ENCODE assay signal across 14 cellular contexts in the genomic region with DNA sequence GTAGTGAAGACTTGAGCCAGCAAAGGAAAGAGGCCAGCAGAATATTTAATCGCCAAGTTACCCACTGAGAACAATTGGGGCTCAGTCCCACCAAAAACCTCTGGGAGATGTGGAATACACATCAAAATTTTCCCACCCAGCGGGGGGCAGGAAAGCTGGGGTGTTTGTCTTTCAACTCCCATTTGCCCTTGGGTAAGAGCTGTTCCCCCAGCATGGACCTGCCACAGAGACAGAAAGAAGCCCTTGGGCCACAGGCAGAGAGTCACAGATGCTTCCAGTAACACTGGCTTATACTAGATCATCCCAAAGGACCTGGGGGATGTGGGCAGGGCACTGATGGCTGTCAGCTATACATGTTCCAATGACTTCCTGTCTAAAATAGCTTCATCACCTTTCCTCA. TPM values are rescaled to one million over a fixed set of nuclear protein-coding genes. Genes with fewer than 3 reads are reported as not detected.
DNase-seq lines count a peak whose midpoint lies in the region; ATAC-seq lines count a peak whose summit lies in the region.
"Had no signal": no experiment of that assay in that cellular context is flagged by ENCODE, and none has a peak within 500 bp of the region (broad histone marks: within the 10 kb centered on the region; RNA-seq: fewer than 3 reads in every experiment).

No MANE protein-coding gene starts in this region.

- H3K4me1 Mint-ChIP-seq in activated naive CD4-positive, alpha-beta T cell treated with anti-CD3 and anti-CD28 coated beads, Interleukin-2, amount 10 ng/mL, durations not matched to agents 7 days and 5 days = peaks cover 51% of the 10 kb centered on the region
- H3K4me1 Mint-ChIP-seq in T-helper 17 cell = peaks cover 31% of the 10 kb centered on the region
- peaks cover 34% of the 10 kb centered on the region for H3K4me1 Mint-ChIP-seq in central memory CD8-positive, alpha-beta T cell
- peaks cover 58% of the 10 kb centered on the region for H3K4me1 Mint-ChIP-seq in stimulated activated naive CD8-positive, alpha-beta T cell treated with anti-CD3 and anti-CD28 coated beads, Interleukin-15, Interleukin-2, amounts not matched to agents 100 ng/mL and 50 ng/mL, for 24 hours (ENCODE audit: low read depth)

- no peaks in the 10 kb centered on the region for H3K9me3 ChIP-seq in T-helper 17 cell (ENCODE audit: control insufficient read depth, low read length, poor library complexity, severe bottlenecking)
- H3K9me3 ChIP-seq: right atrium auricular region had no signal

- peaks cover 16% of the 10 kb centered on the region for H3K36me3 Mint-ChIP-seq in activated naive CD4-positive, alpha-beta T cell treated with anti-CD3 and anti-CD28 coated beads, Interleukin-2, amount 10 ng/mL, durations not matched to agents 7 days and 5 days
- H3K36me3 Mint-ChIP-seq in T-helper 17 cell (ENCODE audit: low read depth) = peaks cover 3% of the 10 kb centered on the region
- H3K36me3 Mint-ChIP-seq in central memory CD8-positive, alpha-beta T cell (ENCODE audit: insufficient read depth) = peaks cover 2% of the 10 kb centered on the region
- H3K36me3 Mint-ChIP-seq in stimulated activated naive CD8-positive, alpha-beta T cell treated with anti-CD3 and anti-CD28 coated beads, Interleukin-15, Interleukin-2, amounts not matched to agents 100 ng/mL and 50 ng/mL, for 24 hours (ENCODE audit: low read depth) = no peaks in the 10 kb centered on the region

- no peak for ATAC-seq in T-helper 17 cell
- ATAC-seq in central memory CD8-positive, alpha-beta T cell (replicated peaks; ENCODE audit: extremely low read depth, poor library complexity, severe bottlenecking) = no peak

- no peak for DNase-seq in activated naive CD4-positive, alpha-beta T cell treated with anti-CD3 and anti-CD28 coated beads, Interleukin-2, amount 10 ng/mL, durations not matched to agents 7 days and 5 days
- no peak for DNase-seq in activated naive CD4-positive, alpha-beta T cell treated with Interleukin-2 at 50 U/mL for 16 hours
- DNase-seq in T-helper 17 cell = no peak
- DNase-seq in central memory CD8-positive, alpha-beta T cell (ENCODE audit: low spot score in 2 of 2) = no peak
- no peak for DNase-seq in SW 1271 (lab: John Stamatoyannopoulos, UW)
- DNase-seq in MV-4-11 (lab: John Stamatoyannopoulos, UW) = no peak
- DNase-seq in SW480 (ENCODE audit: low spot score) = no peak
- DNase-seq: hippocampal formation, midbrain, NCI-H187 treated with DMSO at 0.1 percent for 48 hours, Right ventricle myocardium superior, substantia nigra had no signal

- H3K9me3 Mint-ChIP-seq in activated naive CD4-positive, alpha-beta T cell treated with anti-CD3 and anti-CD28 coated beads, Interleukin-2, amount 10 ng/mL, durations not matched to agents 7 days and 5 days = no peaks in the 10 kb centered on the region
- no peaks in the 10 kb centered on the region for H3K9me3 Mint-ChIP-seq in central memory CD8-positive, alpha-beta T cell
- H3K9me3 Mint-ChIP-seq in stimulated activated naive CD8-positive, alpha-beta T cell treated with anti-CD3 and anti-CD28 coated beads, Interleukin-15, Interleukin-2, amounts not matched to agents 100 ng/mL and 50 ng/mL, for 24 hours = no peaks in the 10 kb centered on the region

- no peak overlapping the region for H3K4me3 Mint-ChIP-seq in activated naive CD4-positive, alpha-beta T cell treated with anti-CD3 and anti-CD28 coated beads, Interleukin-2, amount 10 ng/mL, durations not matched to agents 7 days and 5 days
- peak overlapping the region; percentile 85 for H3K4me3 Mint-ChIP-seq in T-helper 17 cell
- peak overlapping the region; percentile 65 for H3K4me3 Mint-ChIP-seq in central memory CD8-positive, alpha-beta T cell
- H3K4me3 Mint-ChIP-seq in stimulated activated naive CD8-positive, alpha-beta T cell treated with anti-CD3 and anti-CD28 coated beads, Interleukin-15, Interleukin-2, amounts not matched to agents 100 ng/mL and 50 ng/mL, for 24 hours = no peak overlapping the region

- H3K27me3 Mint-ChIP-seq in activated naive CD4-positive, alpha-beta T cell treated with anti-CD3 and anti-CD28 coated beads, Interleukin-2, amount 10 ng/mL, durations not matched to agents 7 days and 5 days = no peaks in the 10 kb centered on the region
- H3K27me3 Mint-ChIP-seq in T-helper 17 cell = no peaks in the 10 kb centered on the region
- H3K27me3 Mint-ChIP-seq in central memory CD8-positive, alpha-beta T cell = no peaks in the 10 kb centered on the region
- no peaks in the 10 kb centered on the region for H3K27me3 Mint-ChIP-seq in stimulated activated naive CD8-positive, alpha-beta T cell treated with anti-CD3 and anti-CD28 coated beads, Interleukin-15, Interleukin-2, amounts not matched to agents 100 ng/mL and 50 ng/mL, for 24 hours

- peak overlapping the region; percentile 93 for H3K27ac Mint-ChIP-seq in activated naive CD4-positive, alpha-beta T cell treated with anti-CD3 and anti-CD28 coated beads, Interleukin-2, amount 10 ng/mL, durations not matched to agents 7 days and 5 days
- peak overlapping the region; percentile 99 for H3K27ac Mint-ChIP-seq in T-helper 17 cell
- peak overlapping the region; percentile 96 for H3K27ac Mint-ChIP-seq in central memory CD8-positive, alpha-beta T cell (ENCODE audit: low read depth)
- peak overlapping the region; percentile 80 for H3K27ac Mint-ChIP-seq in stimulated activated naive CD8-positive, alpha-beta T cell treated with anti-CD3 and anti-CD28 coated beads, Interleukin-15, Interleukin-2, amounts not matched to agents 100 ng/mL and 50 ng/mL, for 24 hours

- CTCF ChIA-PET in activated naive CD4-positive, alpha-beta T cell treated with anti-CD3 and anti-CD28 coated beads, Interleukin-2, amount 10 ng/mL, durations not matched to agents 7 days and 5 days (lab: Charles Lee) = interaction anchor here (0.6 to 3.7 kb wide), 5 partner anchors 16 to 148 kb away, joined by 3 to 13 read pairs (median 7); a partner anchor contains a TSS

RNA-seq across cellular contexts. Expression of a gene that starts 18.9 kb away (rescaled TPM):
- 100 to 1,000 TPM; 102 to 125 TPM for total RNA-seq in T-helper 17 cell

Comparison
In these comparisons a context has a peak if more than half of its experiments do, and no peak if none do; other contexts are left out.
1. H3K4me3 Mint-ChIP-seq: peak in T-helper 17 cell (single experiment) and central memory CD8-positive, alpha-beta T cell (single experiment); none in activated naive CD4-positive, alpha-beta T cell treated with anti-CD3 and anti-CD28 coated beads, Interleukin-2, amount 10 ng/mL, durations not matched to agents 7 days and 5 days (single experiment) and stimulated activated naive CD8-positive, alpha-beta T cell treated with anti-CD3 and anti-CD28 coated beads, Interleukin-15, Interleukin-2, amounts not matched to agents 100 ng/mL and 50 ng/mL, for 24 hours (single experiment).
2. Peak in every context shown above with its lines, with median percentiles within 50 percentile points of each other: H3K27ac Mint-ChIP-seq.